ENCODE assay signal across 19 cellular contexts in the genomic region with DNA sequence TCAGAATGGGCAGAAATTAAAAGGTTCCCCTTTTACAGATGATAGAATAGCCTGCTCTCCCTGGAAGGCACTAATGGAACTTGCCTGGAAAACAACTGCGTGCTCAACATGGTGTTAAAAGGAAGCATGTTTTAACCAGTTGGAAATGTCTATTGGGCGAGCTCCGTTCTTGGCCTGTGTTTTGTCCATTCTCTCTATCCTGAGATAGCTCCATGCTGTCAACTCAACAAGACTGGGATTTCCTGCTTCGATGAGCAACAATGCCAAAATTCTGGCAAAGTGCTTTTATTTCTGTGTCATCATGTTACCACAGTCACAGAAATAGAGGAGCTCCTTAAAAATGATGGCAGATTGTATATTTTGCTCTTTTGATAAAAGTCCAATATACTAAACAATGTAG.
DNase-seq lines count a peak whose midpoint lies in the region; ATAC-seq and TF ChIP-seq lines count a peak whose summit lies in the region.
"Had no signal": no experiment of that assay in that cellular context is flagged by ENCODE, and none has a peak within 500 bp of the region (broad histone marks: within the 10 kb centered on the region; RNA-seq: fewer than 3 reads in every experiment).

No MANE protein-coding gene starts in this region.

- no peaks in the 10 kb centered on the region for H3K36me3 ChIP-seq in MG63
- H3K36me3 ChIP-seq in naive thymus-derived CD4-positive, alpha-beta T cell (ENCODE audit: control insufficient read depth in 2 of 3, insufficient read depth in 3 of 3, low read length in 3 of 3) = no peaks in the 10 kb centered on the region
- no peaks in the 10 kb centered on the region for H3K36me3 ChIP-seq in SJCRH30
- H3K36me3 ChIP-seq: BLaER1 treated with 17β-estradiol and CSF1 and Interleukin-3, amounts not matched to agents 10 nM and 100 nM; upper lobe of right lung had no signal

- H3K27me3 ChIP-seq in MG63 (no peaks in the 10 kb centered on the region), SJCRH30 (no peaks in the 10 kb centered on the region)
- H3K27me3 ChIP-seq in naive thymus-derived CD4-positive, alpha-beta T cell (ENCODE audit: control insufficient read depth in 2 of 2, insufficient read depth in 2 of 2, low read length in 2 of 2) = no peaks in the 10 kb centered on the region
- H3K27me3 ChIP-seq: BLaER1 treated with 17β-estradiol and CSF1 and Interleukin-3, amounts not matched to agents 10 nM and 100 nM; upper lobe of right lung had no signal

- H3K4me3 Mint-ChIP-seq in naive thymus-derived CD4-positive, alpha-beta T cell = no peak overlapping the region
- no peak overlapping the region for H3K4me3 Mint-ChIP-seq in activated T-cell treated with anti-CD3 and anti-CD28 coated beads, Interleukin-2, amount 50 U/mL, for 72 hours
- H3K4me3 Mint-ChIP-seq: activated CD4-positive, alpha-beta memory T cell treated with anti-CD3 and anti-CD28 coated beads, Interleukin-2, amount 10 ng/mL, durations not matched to agents 7 days and 5 days; dendritic cell treated with granulocyte-macrophage colony-stimulating factor and Interleukin-4, amounts not matched to agents 40 ng/mL and 50 ng/mL, for 4 days had no signal

- H3K27me3 Mint-ChIP-seq in naive thymus-derived CD4-positive, alpha-beta T cell = peaks cover 0 to 23% (median 14%) of the 10 kb centered on the region in 5 donors
- H3K27me3 Mint-ChIP-seq in activated T-cell treated with anti-CD3 and anti-CD28 coated beads, Interleukin-2, amount 50 U/mL, for 72 hours (ENCODE audit: low read depth) = no peaks in the 10 kb centered on the region
- H3K27me3 Mint-ChIP-seq: activated CD4-positive, alpha-beta memory T cell treated with anti-CD3 and anti-CD28 coated beads, Interleukin-2, amount 10 ng/mL, durations not matched to agents 7 days and 5 days; dendritic cell treated with granulocyte-macrophage colony-stimulating factor and Interleukin-4, amounts not matched to agents 40 ng/mL and 50 ng/mL, for 4 days had no signal

- H3K4me3 ChIP-seq in MG63 = no peak overlapping the region
- no peak overlapping the region for H3K4me3 ChIP-seq in epithelial cell of esophagus (ENCODE audit: low read length)
- H3K4me3 ChIP-seq in naive thymus-derived CD4-positive, alpha-beta T cell (ENCODE audit: low read length) = no peak overlapping the region
- H3K4me3 ChIP-seq in SJCRH30 = no peak overlapping the region
- H3K4me3 ChIP-seq: BLaER1 treated with 17β-estradiol and CSF1 and Interleukin-3, amounts not matched to agents 10 nM and 100 nM; GM12878; upper lobe of right lung had no signal

- H3K27ac Mint-ChIP-seq in naive thymus-derived CD4-positive, alpha-beta T cell = no peak overlapping the region
- H3K27ac Mint-ChIP-seq in activated T-cell treated with anti-CD3 and anti-CD28 coated beads, Interleukin-2, amount 50 U/mL, for 72 hours = no peak overlapping the region
- H3K27ac Mint-ChIP-seq: activated CD4-positive, alpha-beta memory T cell treated with anti-CD3 and anti-CD28 coated beads, Interleukin-2, amount 10 ng/mL, durations not matched to agents 7 days and 5 days; dendritic cell treated with granulocyte-macrophage colony-stimulating factor and Interleukin-4, amounts not matched to agents 40 ng/mL and 50 ng/mL, for 4 days had no signal

- no peaks in the 10 kb centered on the region for H3K9me3 ChIP-seq in MG63
- H3K9me3 ChIP-seq in naive thymus-derived CD4-positive, alpha-beta T cell (ENCODE audit: control insufficient read depth in 2 of 3, low read length in 3 of 3) = no peaks in the 10 kb centered on the region
- no peaks in the 10 kb centered on the region for H3K9me3 ChIP-seq in SJCRH30 (replicated peaks)
- H3K9me3 ChIP-seq: BLaER1 treated with 17β-estradiol and CSF1 and Interleukin-3, amounts not matched to agents 10 nM and 100 nM; upper lobe of right lung had no signal

- ATAC-seq in naive thymus-derived CD4-positive, alpha-beta T cell = no peak
- no peak for ATAC-seq in activated T-cell treated with anti-CD3 and anti-CD28 coated beads, Interleukin-2, amount 50 U/mL, for 72 hours (replicated peaks in 1 of 2)
- ATAC-seq: GM12878, upper lobe of right lung had no signal

- POLR2A ChIA-PET in naive thymus-derived CD4-positive, alpha-beta T cell (lab: Charles Lee) = no interaction called here

- peak; percentile 5 for DNase-seq in Ammon's horn (ENCODE audit: low spot score)
- peak; percentile 75 for DNase-seq in MG63
- peak; percentile 27 for DNase-seq in epithelial cell of esophagus (ENCODE audit: low read depth)
- DNase-seq in lung microvascular endothelial cell (ENCODE audit: low read depth in 2 of 2) = peak; percentile 65 to 94
- no peak for DNase-seq in naive thymus-derived CD4-positive, alpha-beta T cell
- DNase-seq in activated T-cell treated with anti-CD3 and anti-CD28 coated beads, Interleukin-2, amount 50 U/mL, for 72 hours = no peak
- no peak for DNase-seq in dedifferentiated amniotic fluid mesenchymal stem cell (ENCODE audit: extremely low spot score)
- no peak for DNase-seq in SJCRH30
- DNase-seq: activated CD4-positive, alpha-beta memory T cell treated with anti-CD3 and anti-CD28 coated beads, Interleukin-2, amount 10 ng/mL, durations not matched to agents 7 days and 5 days; DMS79; foreskin melanocyte; midbrain; NCI-H187; NCI-H510A treated with DMSO at 0.1 percent for 48 hours; upper lobe of right lung had no signal

- TF ChIP-seq CTCF in epithelial cell of esophagus (IDR thresholded peaks at IDR 0.05; ENCODE audit: insufficient read depth, low read depth, low read length, missing control alignments) = no peak

- H3K4me1 ChIP-seq in naive thymus-derived CD4-positive, alpha-beta T cell (ENCODE audit: control insufficient read depth in 2 of 2, insufficient read depth in 2 of 2, low read length in 2 of 2) = no peaks in the 10 kb centered on the region
- peaks cover 14% of the 10 kb centered on the region; the same call in 1 of the 2 replicates for H3K4me1 ChIP-seq in SJCRH30
- H3K4me1 ChIP-seq: BLaER1 treated with 17β-estradiol and CSF1 and Interleukin-3, amounts not matched to agents 10 nM and 100 nM had no signal

- CTCF ChIA-PET in naive thymus-derived CD4-positive, alpha-beta T cell (lab: Charles Lee) = interaction anchor here (0.6 kb wide), 1 partner anchor 811 kb away, joined by 3 read pairs; no protein-coding TSS in a partner anchor

- intact Hi-C loops in naive thymus-derived CD4-positive, alpha-beta T cell (cut with micrococcal nuclease) = no loop called here

- H3K36me3 Mint-ChIP-seq in naive thymus-derived CD4-positive, alpha-beta T cell = no peaks in the 10 kb centered on the region
- no peaks in the 10 kb centered on the region for H3K36me3 Mint-ChIP-seq in activated T-cell treated with anti-CD3 and anti-CD28 coated beads, Interleukin-2, amount 50 U/mL, for 72 hours (ENCODE audit: insufficient read depth in 2 of 2)

- peaks cover 0 to 4% (median 0%) of the 10 kb centered on the region in 11 donors for H3K9me3 Mint-ChIP-seq in naive thymus-derived CD4-positive, alpha-beta T cell
- H3K9me3 Mint-ChIP-seq in activated T-cell treated with anti-CD3 and anti-CD28 coated beads, Interleukin-2, amount 50 U/mL, for 72 hours = no peaks in the 10 kb centered on the region
- H3K9me3 Mint-ChIP-seq: activated CD4-positive, alpha-beta memory T cell treated with anti-CD3 and anti-CD28 coated beads, Interleukin-2, amount 10 ng/mL, durations not matched to agents 7 days and 5 days; dendritic cell treated with granulocyte-macrophage colony-stimulating factor and Interleukin-4, amounts not matched to agents 40 ng/mL and 50 ng/mL, for 4 days had no signal

- H3K4me1 Mint-ChIP-seq in naive thymus-derived CD4-positive, alpha-beta T cell = no peaks in the 10 kb centered on the region
- no peaks in the 10 kb centered on the region for H3K4me1 Mint-ChIP-seq in activated T-cell treated with anti-CD3 and anti-CD28 coated beads, Interleukin-2, amount 50 U/mL, for 72 hours (ENCODE audit: low read depth)
- H3K4me1 Mint-ChIP-seq: activated CD4-positive, alpha-beta memory T cell treated with anti-CD3 and anti-CD28 coated beads, Interleukin-2, amount 10 ng/mL, durations not matched to agents 7 days and 5 days had no signal

- no peak overlapping the region for H3K27ac ChIP-seq in naive thymus-derived CD4-positive, alpha-beta T cell (ENCODE audit: low read depth, low read length)
- no peak overlapping the region for H3K27ac ChIP-seq in SJCRH30
- H3K27ac ChIP-seq: BLaER1 treated with 17β-estradiol and CSF1 and Interleukin-3, amounts not matched to agents 10 nM and 100 nM; HL-60; upper lobe of right lung had no signal

Comparison
In these comparisons a context has a peak if more than half of its experiments do, and no peak if none do; other contexts are left out.
1. DNase-seq: peak in Ammon's horn (single experiment), MG63 (single experiment), epithelial cell of esophagus (single experiment) and lung microvascular endothelial cell (2 of 2); none in naive thymus-derived CD4-positive, alpha-beta T cell (0 of 9), activated T-cell treated with anti-CD3 and anti-CD28 coated beads, Interleukin-2, amount 50 U/mL, for 72 hours (0 of 2), dedifferentiated amniotic fluid mesenchymal stem cell (single experiment) and SJCRH30 (0 of 2).